14 cellular contexts compared by ENCODE assay signal in the genomic region with DNA sequence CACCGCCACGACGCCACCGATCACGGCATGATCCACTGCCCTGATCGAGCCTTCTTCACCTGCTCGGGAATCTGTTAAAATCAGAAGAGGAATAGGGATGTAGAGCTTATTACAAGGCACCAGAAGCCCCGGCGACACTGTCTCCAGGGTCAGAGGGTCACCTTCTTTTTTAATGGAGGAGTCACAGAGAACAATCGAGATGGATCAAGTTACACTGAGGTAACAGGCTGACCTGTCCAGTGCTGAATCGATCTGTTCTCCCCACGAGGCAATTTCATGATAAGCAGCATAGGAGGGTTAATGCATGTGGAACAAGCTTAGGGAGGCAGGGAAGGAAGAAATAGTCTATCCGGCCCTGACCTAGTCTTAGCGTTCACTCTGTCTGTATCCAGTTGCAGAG.
DNase-seq lines count a peak whose midpoint lies in the region; ATAC-seq and TF ChIP-seq lines count a peak whose summit lies in the region.
"Had no signal": no experiment of that assay in that cellular context is flagged by ENCODE, and none has a peak within 500 bp of the region (broad histone marks: within the 10 kb centered on the region; RNA-seq: fewer than 3 reads in every experiment).

No MANE protein-coding gene starts in this region.

- H3K36me3 Mint-ChIP-seq in WTC11 (no peaks in the 10 kb centered on the region), nephron progenitor cell (ENCODE audit: low read depth) (peaks cover 48% of the 10 kb centered on the region), type B pancreatic cell (peaks cover 28% of the 10 kb centered on the region)
- H3K36me3 Mint-ChIP-seq in activated naive CD4-positive, alpha-beta T cell treated with anti-CD3 and anti-CD28 coated beads for 36 hours (ENCODE audit: low read depth), result no peaks in the 10 kb centered on the region

- intact Hi-C loops in activated naive CD4-positive, alpha-beta T cell treated with anti-CD3 and anti-CD28 coated beads for 36 hours (cut with micrococcal nuclease), result no loop called here

- H3K27ac Mint-ChIP-seq in WTC11 (no peak overlapping the region), nephron progenitor cell (peak overlapping the region; percentile 63), type B pancreatic cell (peak overlapping the region; percentile 21)
- no peak overlapping the region for H3K27ac Mint-ChIP-seq in activated naive CD4-positive, alpha-beta T cell treated with anti-CD3 and anti-CD28 coated beads for 36 hours
- H3K27ac Mint-ChIP-seq: CD4-positive, alpha-beta T cell had no signal

- H3K4me3 Mint-ChIP-seq in WTC11 (no peak overlapping the region), nephron progenitor cell (peak overlapping the region; percentile 4), type B pancreatic cell (no peak overlapping the region)
- no peak overlapping the region for H3K4me3 Mint-ChIP-seq in activated naive CD4-positive, alpha-beta T cell treated with anti-CD3 and anti-CD28 coated beads for 36 hours
- H3K4me3 Mint-ChIP-seq: CD4-positive, alpha-beta T cell had no signal

- ATAC-seq in WTC11 (peak; percentile 58), GM18870 (IDR thresholded peaks at IDR 0.05; ENCODE audit: unreplicated experiment) (no peak)

- H3K4me1 Mint-ChIP-seq in WTC11, result peaks cover 39% of the 10 kb centered on the region
- peaks cover 92% of the 10 kb centered on the region for H3K4me1 Mint-ChIP-seq in nephron progenitor cell
- peaks cover 57% of the 10 kb centered on the region for H3K4me1 Mint-ChIP-seq in type B pancreatic cell (ENCODE audit: unreplicated experiment)
- no peaks in the 10 kb centered on the region for H3K4me1 Mint-ChIP-seq in activated naive CD4-positive, alpha-beta T cell treated with anti-CD3 and anti-CD28 coated beads for 36 hours (ENCODE audit: low read depth)

- peak; percentile 49 for DNase-seq in NCI-H146 (lab: John Stamatoyannopoulos, UW)
- DNase-seq in WTC11 (ENCODE audit: low spot score), result no peak
- DNase-seq in nephron progenitor cell, result peak; percentile 29
- DNase-seq in type B pancreatic cell (ENCODE audit: extremely low spot score, unreplicated experiment), result no peak
- DNase-seq in G401 (ENCODE audit: low spot score), result no peak
- DNase-seq in activated naive CD4-positive, alpha-beta T cell treated with anti-CD3 and anti-CD28 coated beads for 36 hours, result no peak
- DNase-seq: ACHN; AML-193; Caco-2; CD4-positive, alpha-beta T cell; GF-D8; GM23248; HCEC 1CT had no signal

- H3K9me3 Mint-ChIP-seq in WTC11, result no peaks in the 10 kb centered on the region
- no peaks in the 10 kb centered on the region for H3K9me3 Mint-ChIP-seq in nephron progenitor cell
- no peaks in the 10 kb centered on the region for H3K9me3 Mint-ChIP-seq in type B pancreatic cell
- H3K9me3 Mint-ChIP-seq in activated naive CD4-positive, alpha-beta T cell treated with anti-CD3 and anti-CD28 coated beads for 36 hours, result no peaks in the 10 kb centered on the region
- H3K9me3 Mint-ChIP-seq: CD4-positive, alpha-beta T cell had no signal

- POLR2A ChIA-PET in WTC11 (lab: Charles Lee), result interaction anchor here (0.6 kb wide), 1 partner anchor 19 kb away, joined by 4 read pairs; no protein-coding TSS in a partner anchor

- H3K27me3 Mint-ChIP-seq in WTC11 (ENCODE audit: low read depth) (no peaks in the 10 kb centered on the region), nephron progenitor cell (ENCODE audit: low read depth, poor library complexity) (peaks cover 4% of the 10 kb centered on the region), type B pancreatic cell (no peaks in the 10 kb centered on the region)
- no peaks in the 10 kb centered on the region for H3K27me3 Mint-ChIP-seq in activated naive CD4-positive, alpha-beta T cell treated with anti-CD3 and anti-CD28 coated beads for 36 hours (ENCODE audit: low read depth)
- H3K27me3 Mint-ChIP-seq: CD4-positive, alpha-beta T cell had no signal

- in situ Hi-C loops in G401 (cut with HindIII; ENCODE audit: low sequenced_read_pairs), result no loop called here

- TF ChIP-seq CTCF in WTC11 (IDR thresholded peaks at IDR 0.05) (no peak), nephron progenitor cell (IDR thresholded peaks at IDR 0.05) (no peak), type B pancreatic cell (conservative IDR thresholded peaks at IDR 0.05) (no peak)

- CTCF ChIA-PET in WTC11 (lab: Charles Lee), result interaction anchor here (1.2 kb wide), 1 partner anchor 9 kb away, joined by 3 read pairs; no protein-coding TSS in a partner anchor
- CTCF ChIA-PET in activated naive CD4-positive, alpha-beta T cell treated with anti-CD3 and anti-CD28 coated beads for 36 hours (lab: Charles Lee), result interaction anchor here (0.6 kb wide), 1 partner anchor 17 kb away, joined by 3 read pairs; no protein-coding TSS in a partner anchor

TF ChIP-seq in WTC11, 78 proteins besides CTCF, POLR2A, EP300 and RAD21:
- no peak for TF ChIP-seq NR1H2 (CRISPR knock-in tag; IDR thresholded peaks at IDR 0.05)
- TF ChIP-seq SMAD4 (CRISPR knock-in tag; IDR thresholded peaks at IDR 0.05), result no peak
TF ChIP-seq in WTC11: peak in this region for 0.

Comparison
In these comparisons a context has a peak if more than half of its experiments do, and no peak if none do; other contexts are left out.
1. DNase-seq: peak in NCI-H146 (single experiment) and nephron progenitor cell (single experiment); none in WTC11 (single experiment), type B pancreatic cell (single experiment), G401 (single experiment) and activated naive CD4-positive, alpha-beta T cell treated with anti-CD3 and anti-CD28 coated beads for 36 hours (single experiment).
2. H3K27ac Mint-ChIP-seq: peak in nephron progenitor cell (single experiment) and type B pancreatic cell (single experiment); none in WTC11 (single experiment) and activated naive CD4-positive, alpha-beta T cell treated with anti-CD3 and anti-CD28 coated beads for 36 hours (single experiment).